27 cellular contexts compared by ENCODE assay signal in genomic region chr6:12173670-12174069, GRCh38.
"Had no signal": no experiment of that assay in that cellular context is flagged by ENCODE, and none has a peak within 500 bp of the region (broad histone marks: within the 10 kb centered on the region; RNA-seq: fewer than 3 reads in every experiment).

No MANE protein-coding gene starts in this region.

- DNase-seq: activated CD4-positive, alpha-beta T cell treated with anti-CD3 and anti-CD28 coated beads for 36 hours; activated CD4-positive, CD25-positive, alpha-beta regulatory T cell; activated effector memory CD4-positive, alpha-beta T cell treated with anti-CD3 and anti-CD28 coated beads, Interleukin-2, amount 50 U/mL, for 16 hours; activated naive CD4-positive, alpha-beta T cell treated with anti-CD3 and anti-CD28 coated beads, Interleukin-2, amount 10 ng/mL, durations not matched to agents 7 days and 5 days; activated naive CD8-positive, alpha-beta T cell treated with anti-CD3 and anti-CD28 coated beads, Interleukin-2, amount 10 ng/mL, durations not matched to agents 7 days and 5 days; brain microvascular endothelial cell; effector memory CD8-positive, alpha-beta T cell; heart left ventricle; hypothalamus; immature natural killer cell; kidney; left ventricle myocardium inferior; mucosa of descending colon; nephron progenitor cell; nucleus accumbens; psoas muscle; stimulated activated CD4-positive, alpha-beta T cell treated with anti-CD3 and anti-CD28 coated beads, Interleukin-15, amount 100 ng/mL, for 24 hours; stimulated activated naive CD4-positive, alpha-beta T cell treated with Interleukin-2 at 50 U/mL for 16 hours; T-helper 1 cell; transverse colon had no signal

- H2AFZ ChIP-seq: parathyroid adenoma had no signal

- H3K79me2 ChIP-seq: parathyroid adenoma had no signal

- H3K36me3 Mint-ChIP-seq: activated naive CD4-positive, alpha-beta T cell treated with anti-CD3 and anti-CD28 coated beads, Interleukin-2, amount 10 ng/mL, durations not matched to agents 7 days and 5 days; activated naive CD8-positive, alpha-beta T cell treated with anti-CD3 and anti-CD28 coated beads, Interleukin-2, amount 10 ng/mL, durations not matched to agents 7 days and 5 days had no signal

- H3K9me3 Mint-ChIP-seq: effector memory CD8-positive, alpha-beta T cell; nephron progenitor cell; T-helper 2 cell treated with Interferon-gamma antibody and Interleukin-4, amounts not matched to agents 5 μg/mL and 100 μg/mL, for 36 hours had no signal

- H3K4me1 Mint-ChIP-seq: immature natural killer cell had no signal

- H3K4me3 ChIP-seq: ascending aorta, coronary artery, heart left ventricle, left ventricle myocardium inferior, lung, mucosa of descending colon, psoas muscle, right atrium auricular region, transverse colon had no signal

- H3K27ac Mint-ChIP-seq: activated CD4-positive, alpha-beta T cell treated with anti-CD3 and anti-CD28 coated beads for 36 hours; activated naive CD4-positive, alpha-beta T cell treated with anti-CD3 and anti-CD28 coated beads, Interleukin-2, amount 10 ng/mL, durations not matched to agents 7 days and 5 days; activated naive CD8-positive, alpha-beta T cell treated with anti-CD3 and anti-CD28 coated beads, Interleukin-2, amount 10 ng/mL, durations not matched to agents 7 days and 5 days; effector memory CD8-positive, alpha-beta T cell; immature natural killer cell; nephron progenitor cell; T-helper 2 cell treated with Interferon-gamma antibody and Interleukin-4, amounts not matched to agents 5 μg/mL and 100 μg/mL, for 36 hours had no signal

- H3K27me3 Mint-ChIP-seq: activated CD4-positive, alpha-beta T cell treated with anti-CD3 and anti-CD28 coated beads for 36 hours; activated naive CD4-positive, alpha-beta T cell treated with anti-CD3 and anti-CD28 coated beads, Interleukin-2, amount 10 ng/mL, durations not matched to agents 7 days and 5 days had no signal

- H3K27me3 ChIP-seq: ascending aorta, brain microvascular endothelial cell, heart left ventricle, right atrium auricular region, transverse colon had no signal

- H3K4me3 Mint-ChIP-seq: activated CD4-positive, alpha-beta T cell treated with anti-CD3 and anti-CD28 coated beads for 36 hours; activated naive CD4-positive, alpha-beta T cell treated with anti-CD3 and anti-CD28 coated beads, Interleukin-2, amount 10 ng/mL, durations not matched to agents 7 days and 5 days; activated naive CD8-positive, alpha-beta T cell treated with anti-CD3 and anti-CD28 coated beads, Interleukin-2, amount 10 ng/mL, durations not matched to agents 7 days and 5 days; effector memory CD8-positive, alpha-beta T cell; immature natural killer cell; nephron progenitor cell; T-helper 2 cell treated with Interferon-gamma antibody and Interleukin-4, amounts not matched to agents 5 μg/mL and 100 μg/mL, for 36 hours had no signal

- H3K9me3 ChIP-seq: ascending aorta, mucosa of descending colon, psoas muscle, transverse colon had no signal

- H3K9ac ChIP-seq: parathyroid adenoma had no signal

- H3K36me3 ChIP-seq: ascending aorta, brain microvascular endothelial cell, heart left ventricle, left ventricle myocardium inferior, right atrium auricular region, transverse colon had no signal

- H3K4me1 ChIP-seq: ascending aorta, heart left ventricle, left ventricle myocardium inferior, parathyroid adenoma, psoas muscle, right atrium auricular region had no signal

- ATAC-seq: activated CD4-positive, alpha-beta T cell treated with anti-CD3 and anti-CD28 coated beads for 36 hours; effector memory CD8-positive, alpha-beta T cell; esophagus mucosa; heart left ventricle; mucosa of descending colon; psoas muscle had no signal

- H3K27ac ChIP-seq: ascending aorta, brain microvascular endothelial cell, coronary artery, heart left ventricle, left ventricle myocardium inferior, parathyroid adenoma, psoas muscle, right atrium auricular region, transverse colon had no signal
